In the genomic region with DNA sequence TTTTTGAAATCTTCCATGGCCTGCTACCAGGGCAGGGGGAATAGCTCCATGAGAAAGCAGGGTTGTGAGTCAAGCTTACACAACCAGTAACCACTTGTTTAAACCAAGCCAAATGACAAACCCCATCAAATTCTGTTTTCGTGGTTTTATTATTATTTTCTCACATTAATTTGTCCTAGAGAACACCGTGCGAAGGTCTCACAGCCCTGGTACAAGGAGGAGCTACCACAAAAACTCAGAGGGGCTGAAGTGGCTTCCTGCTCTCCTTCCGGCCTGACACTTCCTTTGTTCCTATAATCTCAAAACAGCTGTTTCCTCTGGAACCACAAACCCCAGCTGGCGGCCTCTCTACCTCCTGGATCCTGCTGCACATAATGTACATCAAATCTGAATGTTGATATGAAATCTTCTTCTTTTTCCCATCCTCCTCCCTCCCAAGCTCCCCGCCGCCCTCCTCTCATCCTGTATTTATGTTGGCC, we compare ENCODE assay signal across 13 cellular contexts.
DNase-seq lines count a peak whose midpoint lies in the region; ATAC-seq and TF ChIP-seq lines count a peak whose summit lies in the region.
"Had no signal": no experiment of that assay in that cellular context is flagged by ENCODE, and none has a peak within 500 bp of the region (broad histone marks: within the 10 kb centered on the region; RNA-seq: fewer than 3 reads in every experiment).

No MANE protein-coding gene starts in this region.

- no peaks in the 10 kb centered on the region for H3K36me3 ChIP-seq in heart left ventricle
- H3K36me3 ChIP-seq: ascending aorta had no signal

- TF ChIP-seq POLR2A in heart left ventricle (IDR thresholded peaks at IDR 0.05) = no peak

- H3K27ac ChIP-seq in heart left ventricle = peak overlapping the region in 6 of 12 donors; percentile 14 to 55 (median 24)
- H3K27ac ChIP-seq: ascending aorta had no signal

- peaks cover 55% of the 10 kb centered on the region for H3K4me1 Mint-ChIP-seq in T-helper 1 cell treated with Interleukin-12 subunit alpha and Interleukin-12 subunit beta and Interleukin-4 antibody, amounts not matched to agents 30 μg/mL and 1 μg/mL, for 36 hours (ENCODE audit: low read depth)
- H3K4me1 Mint-ChIP-seq: endodermal cell had no signal

- peak overlapping the region; percentile 74 for H3K4me3 Mint-ChIP-seq in T-helper 1 cell treated with Interleukin-12 subunit alpha and Interleukin-12 subunit beta and Interleukin-4 antibody, amounts not matched to agents 30 μg/mL and 1 μg/mL, for 36 hours
- H3K4me3 Mint-ChIP-seq: endodermal cell, T-helper 17 cell had no signal

- no peak for TF ChIP-seq CTCF in heart left ventricle (IDR thresholded peaks at IDR 0.05)

- H3K36me3 Mint-ChIP-seq in T-helper 1 cell treated with Interleukin-12 subunit alpha and Interleukin-12 subunit beta and Interleukin-4 antibody, amounts not matched to agents 30 μg/mL and 1 μg/mL, for 36 hours (ENCODE audit: low read depth) = peaks cover 15% of the 10 kb centered on the region

- peak overlapping the region; percentile 67 for H3K27ac Mint-ChIP-seq in T-helper 1 cell treated with Interleukin-12 subunit alpha and Interleukin-12 subunit beta and Interleukin-4 antibody, amounts not matched to agents 30 μg/mL and 1 μg/mL, for 36 hours
- H3K27ac Mint-ChIP-seq: endodermal cell, T-helper 17 cell had no signal

- H3K27me3 ChIP-seq in heart left ventricle = no peaks in the 10 kb centered on the region
- H3K27me3 ChIP-seq: ascending aorta had no signal

- DNase-seq in heart left ventricle (peak; percentile 37 to 64 (median 43)), pons (ENCODE audit: low spot score) (peak; percentile 20), NCI-H82 treated with DMSO at 0.1 percent for 48 hours (lab: John Stamatoyannopoulos, UW; ENCODE audit: unreplicated experiment) (no peak), OCI-M1 (lab: John Stamatoyannopoulos, UW) (no peak), NCI-H2196 (lab: John Stamatoyannopoulos, UW; ENCODE audit: unreplicated experiment) (no peak)
- DNase-seq: activated CD8-positive, alpha-beta memory T cell treated with anti-CD3 and anti-CD28 coated beads, Interleukin-2, amount 50 U/mL, for 48 hours; Calu3; endodermal cell; T-helper 17 cell had no signal

- intact Hi-C loops in heart left ventricle (cut with DNase I) = no loop called here

- peaks cover 66% of the 10 kb centered on the region for H3K27me3 Mint-ChIP-seq in T-helper 1 cell treated with Interleukin-12 subunit alpha and Interleukin-12 subunit beta and Interleukin-4 antibody, amounts not matched to agents 30 μg/mL and 1 μg/mL, for 36 hours (ENCODE audit: low read depth)

- ATAC-seq in HG03097 (IDR thresholded peaks at IDR 0.05; ENCODE audit: low FRiP score, unreplicated experiment) = peak; percentile 64
- peak; percentile 55 to 81 (median 68) for ATAC-seq in heart left ventricle
- no peak for ATAC-seq in HG03095 (IDR thresholded peaks at IDR 0.05; ENCODE audit: unreplicated experiment)
- ATAC-seq: T-helper 17 cell had no signal

- H3K4me1 ChIP-seq in heart left ventricle = peaks cover 0 to 20% (median 0%) of the 10 kb centered on the region in 12 donors
- H3K4me1 ChIP-seq: ascending aorta had no signal

- peaks cover 13% of the 10 kb centered on the region for H3K9me3 Mint-ChIP-seq in T-helper 1 cell treated with Interleukin-12 subunit alpha and Interleukin-12 subunit beta and Interleukin-4 antibody, amounts not matched to agents 30 μg/mL and 1 μg/mL, for 36 hours
- H3K9me3 Mint-ChIP-seq: endodermal cell had no signal

- no peaks in the 10 kb centered on the region for H3K9me3 ChIP-seq in heart left ventricle
- H3K9me3 ChIP-seq: ascending aorta had no signal

- H3K4me3 ChIP-seq in heart left ventricle = no peak overlapping the region
- H3K4me3 ChIP-seq: ascending aorta had no signal

- WGBS in heart left ventricle, 4 donors = 40 to 52% (median 43%) methylated on average over 7 of the region's 7 CpGs

Comparison
In these comparisons a context has a peak if more than half of its experiments do, and no peak if none do; other contexts are left out.
1. DNase-seq: peak in heart left ventricle (5 of 5) and pons (single experiment); none in NCI-H82 treated with DMSO at 0.1 percent for 48 hours (single experiment), OCI-M1 (single experiment) and NCI-H2196 (single experiment).